ENCODE assay signal across 10 cellular contexts in genomic region chr12:121129705-121130147, GRCh38. TPM values are rescaled to one million over a fixed set of nuclear protein-coding genes. Genes with fewer than 3 reads are reported as not detected.
A peak's percentile ranks its signal among the peaks of the same experiment; 100 is the strongest.
DNase-seq lines count a peak whose midpoint lies in the region; ATAC-seq and TF ChIP-seq lines count a peak whose summit lies in the region.
"Had no signal": no experiment of that assay in that cellular context is flagged by ENCODE, and none has a peak within 500 bp of the region (broad histone marks: within the 10 kb centered on the region; RNA-seq: fewer than 3 reads in every experiment).

No MANE protein-coding gene starts in this region.

- H3K27me3 ChIP-seq in left ventricle myocardium inferior (ENCODE audit: low read depth) (no peaks in the 10 kb centered on the region), mononuclear cell (ENCODE audit: insufficient read depth, low read length) (no peaks in the 10 kb centered on the region), uterus (no peaks in the 10 kb centered on the region)

- H3K4me1 ChIP-seq in left ventricle myocardium inferior (peaks cover 61% of the 10 kb centered on the region), mononuclear cell (ENCODE audit: insufficient read depth, low read length) (peaks cover 78% of the 10 kb centered on the region), uterus (no peaks in the 10 kb centered on the region)

- ATAC-seq in Right ventricle myocardium superior (ENCODE audit: poor library complexity): no peak
- ATAC-seq in activated naive CD8-positive, alpha-beta T cell treated with anti-CD3 and anti-CD28 coated beads, Interleukin-2, amount 50 U/mL, for 24 hours: no peak

- H3K4me1 Mint-ChIP-seq in activated naive CD8-positive, alpha-beta T cell treated with anti-CD3 and anti-CD28 coated beads, Interleukin-2, amount 50 U/mL, for 24 hours: peaks cover 83% of the 10 kb centered on the region

- peak overlapping the region; percentile 70 for H3K4me3 Mint-ChIP-seq in activated naive CD8-positive, alpha-beta T cell treated with anti-CD3 and anti-CD28 coated beads, Interleukin-2, amount 50 U/mL, for 24 hours

- peak overlapping the region; percentile 46 for H3K4me3 ChIP-seq in left ventricle myocardium inferior
- peak overlapping the region; percentile 17 for H3K4me3 ChIP-seq in mononuclear cell (ENCODE audit: low read length)
- H3K4me3 ChIP-seq in uterus: no peak overlapping the region

- H3K27ac ChIP-seq in left ventricle myocardium inferior (replicated peaks): peak overlapping the region; percentile 80
- H3K27ac ChIP-seq in uterus: peak overlapping the region; percentile 44 to 82

- DNase-seq in left ventricle myocardium inferior: no peak
- no peak for DNase-seq in Right ventricle myocardium superior
- no peak for DNase-seq in activated naive CD8-positive, alpha-beta T cell treated with anti-CD3 and anti-CD28 coated beads, Interleukin-2, amount 50 U/mL, for 24 hours
- DNase-seq in uterus: no peak
- DNase-seq in DMS 273 (lab: John Stamatoyannopoulos, UW; ENCODE audit: unreplicated experiment): no peak
- DNase-seq in mucosa of gallbladder (ENCODE audit: low spot score): no peak
- DNase-seq in posterior vena cava (ENCODE audit: low spot score): no peak
- DNase-seq: activated gamma-delta T cell, NCI-H446 treated with DMSO at 0.1 percent for 48 hours had no signal

- no peak for TF ChIP-seq CTCF in left ventricle myocardium inferior (IDR thresholded peaks at IDR 0.05; ENCODE audit: borderline replicate concordance)
- TF ChIP-seq CTCF in uterus (IDR thresholded peaks at IDR 0.05): no peak

- H3K9me3 Mint-ChIP-seq in activated naive CD8-positive, alpha-beta T cell treated with anti-CD3 and anti-CD28 coated beads, Interleukin-2, amount 50 U/mL, for 24 hours: peaks cover 3% of the 10 kb centered on the region

- peaks cover 2% of the 10 kb centered on the region for H3K36me3 Mint-ChIP-seq in activated naive CD8-positive, alpha-beta T cell treated with anti-CD3 and anti-CD28 coated beads, Interleukin-2, amount 50 U/mL, for 24 hours (ENCODE audit: low read depth)

- peak overlapping the region; percentile 92 for H3K27ac Mint-ChIP-seq in activated naive CD8-positive, alpha-beta T cell treated with anti-CD3 and anti-CD28 coated beads, Interleukin-2, amount 50 U/mL, for 24 hours

- H3K9me3 ChIP-seq in left ventricle myocardium inferior (replicated peaks) (no peaks in the 10 kb centered on the region), mononuclear cell (ENCODE audit: low read depth, low read length) (no peaks in the 10 kb centered on the region), uterus (no peaks in the 10 kb centered on the region)

- H3K27me3 Mint-ChIP-seq in activated naive CD8-positive, alpha-beta T cell treated with anti-CD3 and anti-CD28 coated beads, Interleukin-2, amount 50 U/mL, for 24 hours: no peaks in the 10 kb centered on the region

- no peaks in the 10 kb centered on the region for H3K36me3 ChIP-seq in left ventricle myocardium inferior
- H3K36me3 ChIP-seq in uterus: no peaks in the 10 kb centered on the region

- TF ChIP-seq POLR2A in uterus (IDR thresholded peaks at IDR 0.05): no peak

- intact Hi-C loops in left ventricle myocardium inferior (cut with micrococcal nuclease) (no loop called here), Right ventricle myocardium superior (cut with DNase I) (no loop called here), uterus (cut with DNase I; ENCODE audit: low total_unique reads) (no loop called here), posterior vena cava (cut with DNase I) (no loop called here)

RNA-seq across cellular contexts. Expression of gene P2RX7, which starts 3.0 kb away (rescaled TPM):
- 1.6 TPM for total RNA-seq in left ventricle myocardium inferior
- total RNA-seq in Right ventricle myocardium superior: 1.7 TPM
- 9.3 TPM for total RNA-seq in mononuclear cell
- total RNA-seq in uterus: 1 to 10 TPM; 1.0 to 7.7 (median 3.1) TPM
- 7.7 TPM for total RNA-seq in mucosa of gallbladder
- total RNA-seq in posterior vena cava: 1 to 10 TPM; 4.5 to 5.0 TPM

Comparison
In these comparisons a context has a peak if more than half of its experiments do, and no peak if none do; other contexts are left out.
1. H3K4me3 ChIP-seq: peak in left ventricle myocardium inferior (single experiment) and mononuclear cell (single experiment); none in uterus (0 of 2).